ENCODE assay signal across 27 cellular contexts in the genomic region with DNA sequence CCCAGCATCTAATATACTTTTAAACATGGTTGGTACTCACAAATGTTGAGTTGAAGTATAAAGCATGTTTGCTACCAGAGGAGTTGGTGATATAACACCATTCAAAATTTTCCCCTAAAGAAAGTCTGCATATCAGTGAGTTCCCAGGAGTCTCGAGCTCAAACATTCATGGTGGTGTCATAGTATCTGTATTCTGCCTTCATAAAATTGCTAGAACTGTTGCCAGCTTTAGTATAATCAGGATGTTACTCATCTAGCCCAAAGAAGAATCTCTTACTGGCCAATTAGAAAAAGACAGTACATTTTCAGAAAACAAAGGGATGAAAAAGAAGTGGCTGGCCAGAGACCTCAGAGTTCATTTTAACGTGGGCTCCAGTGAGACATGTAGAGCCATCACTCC.
"Had no signal": no experiment of that assay in that cellular context is flagged by ENCODE, and none has a peak within 500 bp of the region (broad histone marks: within the 10 kb centered on the region; RNA-seq: fewer than 3 reads in every experiment).

No MANE protein-coding gene starts in this region.

- DNase-seq: activated CD4-positive, alpha-beta T cell treated with anti-CD3 and anti-CD28 coated beads for 4 hours; activated CD4-positive, alpha-beta T cell treated with anti-CD3 and anti-CD28 coated beads, Interleukin-2, amount 50 U/mL, for 4 hours; activated naive CD4-positive, alpha-beta T cell; activated T-cell treated with anti-CD3 and anti-CD28 coated beads for 4 hours; activated T-cell treated with anti-CD3 and anti-CD28 coated beads, Interleukin-2, amount 50 U/mL, for 72 hours; anterior cingulate cortex; dorsolateral prefrontal cortex; effector memory CD4-positive, alpha-beta T cell; erythroblast; kidney; left colon; midbrain; naive thymus-derived CD8-positive, alpha-beta T cell; nucleus accumbens; psoas muscle; sigmoid colon; small intestine; stimulated activated CD4-positive, alpha-beta T cell treated with anti-CD3 and anti-CD28 coated beads, Interleukin-4, amount 100 ng/mL, for 24 hours; stimulated activated naive CD8-positive, alpha-beta T cell treated with anti-CD3 and anti-CD28 coated beads, Interleukin-15, amount 100 ng/mL, for 72 hours; substantia nigra; T-helper 1 cell had no signal

- H3K27me3 ChIP-seq: dorsolateral prefrontal cortex, sigmoid colon, vagina had no signal

- H3K9me3 ChIP-seq: psoas muscle, sigmoid colon, vagina had no signal

- H3K4me1 ChIP-seq: parathyroid adenoma, psoas muscle, sigmoid colon, vagina had no signal

- H3K36me3 ChIP-seq: sigmoid colon, vagina had no signal

- H3K4me3 ChIP-seq: coronary artery, dorsolateral prefrontal cortex, psoas muscle, sigmoid colon, vagina had no signal

- H3K27ac ChIP-seq: coronary artery, dorsolateral prefrontal cortex, parathyroid adenoma, psoas muscle, sigmoid colon, vagina, VCaP had no signal

- H3K79me2 ChIP-seq: parathyroid adenoma had no signal

- H3K9ac ChIP-seq: parathyroid adenoma had no signal

- ATAC-seq: activated naive CD4-positive, alpha-beta T cell treated with anti-CD3 and anti-CD28 coated beads, Interleukin-2, amount 50 U/mL, for 72 hours; activated T-cell treated with anti-CD3 and anti-CD28 coated beads, Interleukin-2, amount 50 U/mL, for 72 hours; left colon; naive thymus-derived CD8-positive, alpha-beta T cell; psoas muscle; stimulated activated effector memory CD8-positive, alpha-beta T cell treated with anti-CD3 and anti-CD28 coated beads, Interleukin-12 subunit alpha, Interleukin-12 subunit beta, amount 100 ng/mL, for 72 hours; stimulated activated naive CD8-positive, alpha-beta T cell treated with anti-CD3 and anti-CD28 coated beads, Interleukin-15, amount 100 ng/mL, for 72 hours had no signal

- H2AFZ ChIP-seq: parathyroid adenoma had no signal
